27 cellular contexts compared by ENCODE assay signal in genomic region chr4:174404677-174405076, GRCh38.
"Had no signal": no experiment of that assay in that cellular context is flagged by ENCODE, and none has a peak within 500 bp of the region (broad histone marks: within the 10 kb centered on the region; RNA-seq: fewer than 3 reads in every experiment).

No MANE protein-coding gene starts in this region.

- DNase-seq: activated CD4-positive, alpha-beta memory T cell treated with anti-CD3 and anti-CD28 coated beads, Interleukin-2, amount 10 ng/mL, durations not matched to agents 7 days and 5 days; activated CD4-positive, alpha-beta T cell treated with anti-CD3 and anti-CD28 coated beads for 1 hour; activated CD4-positive, alpha-beta T cell treated with anti-CD3 and anti-CD28 coated beads for 4 hours; activated CD4-positive, alpha-beta T cell treated with anti-CD3 and anti-CD28 coated beads, Interleukin-2, amount 10 ng/mL, durations not matched to agents 7 days and 5 days; activated CD4-positive, alpha-beta T cell treated with anti-CD3 and anti-CD28 coated beads, Interleukin-2, amount 50 U/mL, for 4 hours; activated CD4-positive, CD25-positive, alpha-beta regulatory T cell; activated CD8-positive, alpha-beta memory T cell treated with anti-CD3 and anti-CD28 coated beads, Interleukin-2, amount 50 U/mL, for 48 hours; activated gamma-delta T cell; activated naive CD4-positive, alpha-beta T cell; activated naive CD4-positive, alpha-beta T cell treated with anti-CD3 and anti-CD28 coated beads, Interleukin-2, amount 10 ng/mL, durations not matched to agents 7 days and 5 days; activated T-cell treated with anti-CD3 and anti-CD28 coated beads for 4 hours; activated T-cell treated with anti-CD3 and anti-CD28 coated beads, Interleukin-2, amount 50 U/mL, for 24 hours; activated T-cell treated with anti-CD3 and anti-CD28 coated beads, Interleukin-2, amount 50 U/mL, for 72 hours; amniotic stem cell; anterior cingulate cortex; brain microvascular endothelial cell; dermis blood vessel endothelial cell; effector CD8-positive, alpha-beta T cell; foreskin fibroblast; head of caudate nucleus; T-helper 2 cell had no signal

- H3K36me3 ChIP-seq: brain microvascular endothelial cell had no signal

- ATAC-seq: activated T-cell treated with anti-CD3 and anti-CD28 coated beads, Interleukin-2, amount 50 U/mL, for 72 hours; esophagus mucosa had no signal

- FAIRE-seq: bronchial epithelial cell, frontal cortex had no signal

- H3K9me3 Mint-ChIP-seq: activated CD4-positive, alpha-beta memory T cell treated with anti-CD3 and anti-CD28 coated beads, Interleukin-2, amount 10 ng/mL, durations not matched to agents 7 days and 5 days; activated CD4-positive, alpha-beta T cell treated with anti-CD3 and anti-CD28 coated beads, Interleukin-2, amount 10 ng/mL, durations not matched to agents 7 days and 5 days; activated naive CD4-positive, alpha-beta T cell treated with anti-CD3 and anti-CD28 coated beads, Interleukin-2, amount 10 ng/mL, durations not matched to agents 7 days and 5 days; activated T-cell treated with anti-CD3 and anti-CD28 coated beads, Interleukin-2, amount 50 U/mL, for 24 hours; central memory CD8-positive, alpha-beta T cell had no signal

- H3K4me3 Mint-ChIP-seq: activated CD4-positive, alpha-beta memory T cell treated with anti-CD3 and anti-CD28 coated beads, Interleukin-2, amount 10 ng/mL, durations not matched to agents 7 days and 5 days; activated CD4-positive, alpha-beta T cell treated with anti-CD3 and anti-CD28 coated beads, Interleukin-2, amount 10 ng/mL, durations not matched to agents 7 days and 5 days; activated naive CD4-positive, alpha-beta T cell treated with anti-CD3 and anti-CD28 coated beads, Interleukin-2, amount 10 ng/mL, durations not matched to agents 7 days and 5 days; activated naive CD8-positive, alpha-beta T cell; activated T-cell treated with anti-CD3 and anti-CD28 coated beads, Interleukin-2, amount 50 U/mL, for 24 hours; activated T-cell treated with anti-CD3 and anti-CD28 coated beads, Interleukin-2, amount 50 U/mL, for 72 hours; central memory CD8-positive, alpha-beta T cell had no signal

- H3K27ac ChIP-seq: brain microvascular endothelial cell, coronary artery had no signal

- H3K27me3 Mint-ChIP-seq: activated CD4-positive, alpha-beta memory T cell treated with anti-CD3 and anti-CD28 coated beads, Interleukin-2, amount 10 ng/mL, durations not matched to agents 7 days and 5 days; activated naive CD4-positive, alpha-beta T cell treated with anti-CD3 and anti-CD28 coated beads, Interleukin-2, amount 10 ng/mL, durations not matched to agents 7 days and 5 days; activated T-cell treated with anti-CD3 and anti-CD28 coated beads, Interleukin-2, amount 50 U/mL, for 24 hours; central memory CD8-positive, alpha-beta T cell had no signal

- H3K4me1 Mint-ChIP-seq: activated CD4-positive, alpha-beta memory T cell treated with anti-CD3 and anti-CD28 coated beads, Interleukin-2, amount 10 ng/mL, durations not matched to agents 7 days and 5 days; activated CD4-positive, alpha-beta T cell treated with anti-CD3 and anti-CD28 coated beads, Interleukin-2, amount 10 ng/mL, durations not matched to agents 7 days and 5 days; activated naive CD4-positive, alpha-beta T cell treated with anti-CD3 and anti-CD28 coated beads, Interleukin-2, amount 10 ng/mL, durations not matched to agents 7 days and 5 days; central memory CD8-positive, alpha-beta T cell had no signal

- H3K27ac Mint-ChIP-seq: activated CD4-positive, alpha-beta memory T cell treated with anti-CD3 and anti-CD28 coated beads, Interleukin-2, amount 10 ng/mL, durations not matched to agents 7 days and 5 days; activated CD4-positive, alpha-beta T cell treated with anti-CD3 and anti-CD28 coated beads, Interleukin-2, amount 10 ng/mL, durations not matched to agents 7 days and 5 days; activated naive CD4-positive, alpha-beta T cell treated with anti-CD3 and anti-CD28 coated beads, Interleukin-2, amount 10 ng/mL, durations not matched to agents 7 days and 5 days; activated naive CD8-positive, alpha-beta T cell; activated T-cell treated with anti-CD3 and anti-CD28 coated beads, Interleukin-2, amount 50 U/mL, for 24 hours; activated T-cell treated with anti-CD3 and anti-CD28 coated beads, Interleukin-2, amount 50 U/mL, for 72 hours had no signal

- H3K27me3 ChIP-seq: brain microvascular endothelial cell had no signal

- H3K36me3 Mint-ChIP-seq: activated naive CD4-positive, alpha-beta T cell treated with anti-CD3 and anti-CD28 coated beads, Interleukin-2, amount 10 ng/mL, durations not matched to agents 7 days and 5 days; activated naive CD8-positive, alpha-beta T cell had no signal

- H3K4me3 ChIP-seq: coronary artery had no signal
